Comparison of ENCODE assay signal across 1 cellular context in genomic region chr2:239943991-239944441, GRCh38.
TF ChIP-seq lines count a peak whose summit lies in the region.

No MANE protein-coding gene starts in this region.

TF ChIP-seq in WTC11, 78 proteins besides CTCF, POLR2A, EP300 and RAD21 (continued from another document):
- TF ChIP-seq, protein P1, sequence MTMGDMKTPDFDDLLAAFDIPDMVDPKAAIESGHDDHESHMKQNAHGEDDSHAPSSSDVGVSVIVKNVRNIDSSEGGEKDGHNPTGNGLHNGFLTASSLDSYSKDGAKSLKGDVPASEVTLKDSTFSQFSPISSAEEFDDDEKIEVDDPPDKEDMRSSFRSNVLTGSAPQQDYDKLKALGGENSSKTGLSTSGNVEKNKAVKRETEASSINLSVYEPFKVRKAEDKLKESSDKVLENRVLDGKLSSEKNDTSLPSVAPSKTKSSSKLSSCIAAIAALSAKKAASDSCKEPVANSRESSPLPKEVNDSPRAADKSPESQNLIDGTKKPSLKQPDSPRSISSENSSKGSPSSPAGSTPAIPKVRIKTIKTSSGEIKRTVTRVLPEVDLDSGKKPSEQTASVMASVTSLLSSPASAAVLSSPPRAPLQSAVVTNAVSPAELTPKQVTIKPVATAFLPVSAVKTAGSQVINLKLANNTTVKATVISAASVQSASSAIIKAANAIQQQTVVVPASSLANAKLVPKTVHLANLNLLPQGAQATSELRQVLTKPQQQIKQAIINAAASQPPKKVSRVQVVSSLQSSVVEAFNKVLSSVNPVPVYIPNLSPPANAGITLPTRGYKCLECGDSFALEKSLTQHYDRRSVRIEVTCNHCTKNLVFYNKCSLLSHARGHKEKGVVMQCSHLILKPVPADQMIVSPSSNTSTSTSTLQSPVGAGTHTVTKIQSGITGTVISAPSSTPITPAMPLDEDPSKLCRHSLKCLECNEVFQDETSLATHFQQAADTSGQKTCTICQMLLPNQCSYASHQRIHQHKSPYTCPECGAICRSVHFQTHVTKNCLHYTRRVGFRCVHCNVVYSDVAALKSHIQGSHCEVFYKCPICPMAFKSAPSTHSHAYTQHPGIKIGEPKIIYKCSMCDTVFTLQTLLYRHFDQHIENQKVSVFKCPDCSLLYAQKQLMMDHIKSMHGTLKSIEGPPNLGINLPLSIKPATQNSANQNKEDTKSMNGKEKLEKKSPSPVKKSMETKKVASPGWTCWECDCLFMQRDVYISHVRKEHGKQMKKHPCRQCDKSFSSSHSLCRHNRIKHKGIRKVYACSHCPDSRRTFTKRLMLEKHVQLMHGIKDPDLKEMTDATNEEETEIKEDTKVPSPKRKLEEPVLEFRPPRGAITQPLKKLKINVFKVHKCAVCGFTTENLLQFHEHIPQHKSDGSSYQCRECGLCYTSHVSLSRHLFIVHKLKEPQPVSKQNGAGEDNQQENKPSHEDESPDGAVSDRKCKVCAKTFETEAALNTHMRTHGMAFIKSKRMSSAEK (CRISPR knock-in tag; IDR thresholded peaks at IDR 0.05; ENCODE audit: borderline replicate concordance): no peak
- TF ChIP-seq ATF6 (CRISPR knock-in tag; IDR thresholded peaks at IDR 0.05) (no peak), JUN (CRISPR knock-in tag; IDR thresholded peaks at IDR 0.05) (no peak)
